Comparison of ENCODE assay signal across 8 cellular contexts in the genomic region with DNA sequence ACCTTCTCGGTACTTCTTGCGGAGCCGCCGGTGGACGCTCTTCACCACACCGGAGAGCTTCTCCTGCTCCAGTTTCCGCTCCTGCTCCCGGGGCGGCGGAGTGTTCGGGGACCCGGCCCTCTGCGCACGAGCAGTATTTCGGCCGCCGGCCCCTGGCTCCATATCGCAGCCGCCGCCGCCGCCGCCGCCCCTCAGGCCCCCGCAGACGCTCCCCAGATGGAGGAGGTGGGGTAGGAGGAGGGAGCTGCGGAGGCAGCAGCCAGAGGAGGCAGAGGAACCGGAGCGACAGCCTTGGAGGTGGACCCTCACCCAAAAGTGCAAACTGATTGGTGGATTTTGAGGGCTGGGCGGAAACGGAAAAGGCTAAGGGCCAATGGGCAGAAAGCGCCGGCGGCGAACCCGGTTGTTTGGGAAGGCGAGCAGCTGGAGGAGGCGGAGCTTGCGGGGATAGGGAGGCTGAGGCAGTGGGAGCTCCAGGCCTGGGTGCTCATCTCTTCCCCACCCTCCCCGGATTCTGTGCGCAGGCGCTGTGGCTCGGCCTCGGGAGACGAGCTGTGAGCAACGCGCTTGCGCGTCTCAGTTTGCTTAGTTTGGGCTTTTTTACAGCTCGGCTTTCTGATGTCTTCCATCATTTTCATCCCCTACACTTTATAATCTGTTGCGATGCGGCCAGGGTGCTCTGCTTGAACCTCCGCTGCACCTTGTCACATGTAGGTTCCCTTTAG.
DNase-seq lines count a peak whose midpoint lies in the region; ATAC-seq and TF ChIP-seq lines count a peak whose summit lies in the region.

No MANE protein-coding gene starts in this region.

- H3K4me1 Mint-ChIP-seq in activated naive CD8-positive, alpha-beta T cell treated with anti-CD3 and anti-CD28 coated beads, Interleukin-2, amount 10 ng/mL, durations not matched to agents 7 days and 5 days, result peaks cover 26% of the 10 kb centered on the region

- ATAC-seq in HG02678 (IDR thresholded peaks at IDR 0.05; ENCODE audit: unreplicated experiment), result peak; percentile 97
- peak; percentile 96 for ATAC-seq in activated naive CD8-positive, alpha-beta T cell treated with anti-CD3 and anti-CD28 coated beads, Interleukin-2, amount 10 ng/mL, durations not matched to agents 7 days and 5 days (ENCODE audit: low read depth)
- peak; percentile 99 for ATAC-seq in thoracic aorta (ENCODE audit: insufficient number of reproducible peaks, low FRiP score, low read depth)

- H3K9me3 Mint-ChIP-seq in activated naive CD8-positive, alpha-beta T cell treated with anti-CD3 and anti-CD28 coated beads, Interleukin-2, amount 10 ng/mL, durations not matched to agents 7 days and 5 days, result no peaks in the 10 kb centered on the region

- H3K4me3 ChIP-seq in GM12864 (ENCODE audit: low read depth, low read length) (peak overlapping the region; percentile 87), osteoblast (ENCODE audit: insufficient read depth, low read length) (peak overlapping the region; percentile 94), thoracic aorta (peak overlapping the region; percentile 98)

- H3K4me2 ChIP-seq in osteoblast (ENCODE audit: insufficient read depth, low read length), result peak overlapping the region; percentile 93

- peak overlapping the region; percentile 91 for H3K27ac Mint-ChIP-seq in activated naive CD8-positive, alpha-beta T cell treated with anti-CD3 and anti-CD28 coated beads, Interleukin-2, amount 10 ng/mL, durations not matched to agents 7 days and 5 days

- H4K20me1 ChIP-seq in osteoblast (ENCODE audit: insufficient read depth, low read length), result peaks cover 5% of the 10 kb centered on the region

- H3K27me3 ChIP-seq in osteoblast (ENCODE audit: insufficient read depth, low read length), result no peaks in the 10 kb centered on the region
- no peaks in the 10 kb centered on the region for H3K27me3 ChIP-seq in thoracic aorta (replicated peaks; ENCODE audit: insufficient read depth)

- peaks cover 7% of the 10 kb centered on the region for H3K36me3 Mint-ChIP-seq in activated naive CD8-positive, alpha-beta T cell treated with anti-CD3 and anti-CD28 coated beads, Interleukin-2, amount 10 ng/mL, durations not matched to agents 7 days and 5 days

- intact Hi-C loops in head of caudate nucleus (cut with DNase I), result loop anchor here (10.0 kb wide), 1 partner anchor 155 kb away; no protein-coding TSS in a partner anchor

- POLR2A ChIA-PET in activated naive CD8-positive, alpha-beta T cell treated with anti-CD3 and anti-CD28 coated beads, Interleukin-2, amount 10 ng/mL, durations not matched to agents 7 days and 5 days (lab: Charles Lee), result interaction anchor here (0.6 to 1.9 kb wide), 6 partner anchors 9 to 1854 kb away, joined by 3 to 6 read pairs (median 3); a partner anchor contains a TSS

- peak overlapping the region; percentile 94 for H2AFZ ChIP-seq in osteoblast (ENCODE audit: low read length)

- peaks cover 2% of the 10 kb centered on the region for H3K27me3 Mint-ChIP-seq in activated naive CD8-positive, alpha-beta T cell treated with anti-CD3 and anti-CD28 coated beads, Interleukin-2, amount 10 ng/mL, durations not matched to agents 7 days and 5 days

- peak; percentile 97 for DNase-seq in GM12864 (ENCODE audit: low read depth)
- DNase-seq in NCI-H1105 treated with DMSO at 0.1 percent for 48 hours (lab: John Stamatoyannopoulos, UW), result peak; percentile 98
- DNase-seq in SKM-1 treated with dmso at 0.1 percent for 144 hours (lab: John Stamatoyannopoulos, UW; ENCODE audit: unreplicated experiment), result peak; percentile 99
- DNase-seq in activated naive CD8-positive, alpha-beta T cell treated with anti-CD3 and anti-CD28 coated beads, Interleukin-2, amount 10 ng/mL, durations not matched to agents 7 days and 5 days, result peak; percentile 98
- DNase-seq in head of caudate nucleus, result peak; percentile 98 to 100 (median 100)
- peak; percentile 96 for DNase-seq in osteoblast (ENCODE audit: insufficient read length, low spot score, missing footprints)
- DNase-seq in thoracic aorta (ENCODE audit: low spot score), result peak; percentile 99

- H3K4me3 Mint-ChIP-seq in activated naive CD8-positive, alpha-beta T cell treated with anti-CD3 and anti-CD28 coated beads, Interleukin-2, amount 10 ng/mL, durations not matched to agents 7 days and 5 days, result peak overlapping the region; percentile 89

- peaks cover 6% of the 10 kb centered on the region for H3K36me3 ChIP-seq in osteoblast (ENCODE audit: insufficient read depth, low read length)
- H3K36me3 ChIP-seq in thoracic aorta, result no peaks in the 10 kb centered on the region

- H3K79me2 ChIP-seq in osteoblast (ENCODE audit: insufficient read depth, low read length), result peaks cover 49% of the 10 kb centered on the region

- peak overlapping the region; percentile 84 for H3K27ac ChIP-seq in osteoblast (ENCODE audit: low read depth, low read length)
- H3K27ac ChIP-seq in thoracic aorta, result peak overlapping the region; percentile 58 to 82

- TF ChIP-seq CTCF in GM12864 (IDR thresholded peaks at IDR 0.05; ENCODE audit: low read depth, low read length, missing control alignments) (no peak), osteoblast (IDR thresholded peaks at IDR 0.05; ENCODE audit: extremely low read depth, low read depth, low read length) (no peak), thoracic aorta (IDR thresholded peaks at IDR 0.05) (no peak)

- H3K9me3 ChIP-seq in osteoblast (ENCODE audit: low read depth, low read length), result no peaks in the 10 kb centered on the region
- no peaks in the 10 kb centered on the region for H3K9me3 ChIP-seq in thoracic aorta

- H3K4me1 ChIP-seq in osteoblast (ENCODE audit: insufficient read depth, low read length) (peaks cover 21% of the 10 kb centered on the region), thoracic aorta (ENCODE audit: control insufficient read depth in 1 of 2, low read depth in 2 of 2) (peaks cover 13 to 22% of the 10 kb centered on the region in 2 donors)

Comparison
In these comparisons a context has a peak if more than half of its experiments do, and no peak if none do; other contexts are left out.
1. Peak in every context shown above with its lines: DNase-seq, ATAC-seq, H3K4me3 ChIP-seq and H3K27ac ChIP-seq.